ENCODE assay signal across 8 cellular contexts in genomic region chr5:14581891-14582796, GRCh38. TPM values are rescaled to one million over a fixed set of nuclear protein-coding genes. Genes with fewer than 3 reads are reported as not detected.
A peak's percentile ranks its signal among the peaks of the same experiment; 100 is the strongest.
DNase-seq lines count a peak whose midpoint lies in the region; ATAC-seq and TF ChIP-seq lines count a peak whose summit lies in the region.

No MANE protein-coding gene starts in this region.

- H3K27ac Mint-ChIP-seq in CD14-positive monocyte = peak overlapping the region; percentile 82 to 95 (median 87)
- H3K27ac Mint-ChIP-seq in activated T-helper 1 cell treated with anti-CD3 and anti-CD28 coated beads, Interleukin-12 subunit alpha, Interleukin-12 subunit beta, Interleukin-2, Interleukin-4 antibody, amounts not matched to agents 30 ng/mL and 10 ng/mL and 1 ng/mL, durations not matched to agents 14 hours and 24 hours and 36 hours = peak overlapping the region; percentile 58

- intact Hi-C loops in CD14-positive monocyte (cut with micrococcal nuclease) (loop anchor here (5.0 to 10.0 kb wide), 4 partner anchors 35 to 120 kb away; partner anchors contain the start of gene OTULIN (in 2 of the 2)), Panc1 (cut with micrococcal nuclease; ENCODE audit: unreplicated experiment) (no loop called here), prostate gland (cut with DNase I) (loop anchor here (5.0 kb wide), 1 partner anchor 185 kb away; no protein-coding TSS in a partner anchor)
- intact Hi-C loops in activated T-helper 1 cell treated with anti-CD3 and anti-CD28 coated beads, Interleukin-12 subunit alpha, Interleukin-12 subunit beta, Interleukin-2, Interleukin-4 antibody, amounts not matched to agents 30 ng/mL and 10 ng/mL and 1 ng/mL, durations not matched to agents 14 hours and 24 hours and 36 hours (cut with micrococcal nuclease) = loop anchor here (1.0 to 5.0 kb wide), 9 partner anchors 13 to 1885 kb away; partner anchors contain the start of genes OTULIN, TRIO and ZNF622

- H3K4me3 Mint-ChIP-seq in CD14-positive monocyte = peak overlapping the region; percentile 92 to 93
- peak overlapping the region; percentile 80 for H3K4me3 Mint-ChIP-seq in activated T-helper 1 cell treated with anti-CD3 and anti-CD28 coated beads, Interleukin-12 subunit alpha, Interleukin-12 subunit beta, Interleukin-2, Interleukin-4 antibody, amounts not matched to agents 30 ng/mL and 10 ng/mL and 1 ng/mL, durations not matched to agents 14 hours and 24 hours and 36 hours

- H3K9me3 Mint-ChIP-seq in CD14-positive monocyte = peaks cover 0 to 7% (median 5%) of the 10 kb centered on the region in 7 donors
- no peaks in the 10 kb centered on the region for H3K9me3 Mint-ChIP-seq in activated T-helper 1 cell treated with anti-CD3 and anti-CD28 coated beads, Interleukin-12 subunit alpha, Interleukin-12 subunit beta, Interleukin-2, Interleukin-4 antibody, amounts not matched to agents 30 ng/mL and 10 ng/mL and 1 ng/mL, durations not matched to agents 14 hours and 24 hours and 36 hours

- peak; percentile 43 for TF ChIP-seq CTCF in CD14-positive monocyte (IDR thresholded peaks at IDR 0.05)
- TF ChIP-seq CTCF in Panc1 (IDR thresholded peaks at IDR 0.05) = peak; percentile 34
- peak in 2 of 4 experiments; percentile 34 to 42 for TF ChIP-seq CTCF in prostate gland (IDR thresholded peaks at IDR 0.05)

- CTCF ChIA-PET in Panc1 (lab: Charles Lee) = no interaction called here

- WGBS in prostate gland = 5% methylated on average over 68 of the region's 86 CpGs
- WGBS in urinary bladder = 3% methylated on average over 86 of the region's 86 CpGs

- H3K9me3 ChIP-seq in Panc1 (ENCODE audit: control insufficient read depth, insufficient read depth, low read depth, low read length) = no peaks in the 10 kb centered on the region
- no peaks in the 10 kb centered on the region for H3K9me3 ChIP-seq in prostate gland

- H3K27ac ChIP-seq in Panc1 (ENCODE audit: low read length) = no peak overlapping the region
- peak overlapping the region; percentile 84 to 88 for H3K27ac ChIP-seq in prostate gland
- H3K27ac ChIP-seq in urinary bladder (ENCODE audit: low read depth) = no peak overlapping the region

- H3K4me1 Mint-ChIP-seq in CD14-positive monocyte = peaks cover 62% of the 10 kb centered on the region
- H3K4me1 Mint-ChIP-seq in activated T-helper 1 cell treated with anti-CD3 and anti-CD28 coated beads, Interleukin-12 subunit alpha, Interleukin-12 subunit beta, Interleukin-2, Interleukin-4 antibody, amounts not matched to agents 30 ng/mL and 10 ng/mL and 1 ng/mL, durations not matched to agents 14 hours and 24 hours and 36 hours (ENCODE audit: low read depth) = peaks cover 35% of the 10 kb centered on the region

- BruUV-seq in Panc1 (replicated peaks; lab: Mats Ljungman, UMichigan) = no TSS peak

- peaks cover 0 to 3% (median 0%) of the 10 kb centered on the region in 3 donors for H3K27me3 Mint-ChIP-seq in CD14-positive monocyte (ENCODE audit: low read depth in 3 of 3)
- peaks cover 10% of the 10 kb centered on the region for H3K27me3 Mint-ChIP-seq in activated T-helper 1 cell treated with anti-CD3 and anti-CD28 coated beads, Interleukin-12 subunit alpha, Interleukin-12 subunit beta, Interleukin-2, Interleukin-4 antibody, amounts not matched to agents 30 ng/mL and 10 ng/mL and 1 ng/mL, durations not matched to agents 14 hours and 24 hours and 36 hours (ENCODE audit: insufficient read depth)

- ATAC-seq in GM19328 (IDR thresholded peaks at IDR 0.05; ENCODE audit: unreplicated experiment) (peak; percentile 60), HG03442 (IDR thresholded peaks at IDR 0.05; ENCODE audit: unreplicated experiment) (peak; percentile 64), Panc1 (peak; percentile 85)

- peak; percentile 72 for DNase-seq in CD14-positive monocyte (ENCODE audit: low spot score)
- DNase-seq in Panc1 (ENCODE audit: low read depth, low spot score) = no peak
- peak; percentile 80 for DNase-seq in activated T-helper 1 cell treated with anti-CD3 and anti-CD28 coated beads, Interleukin-12 subunit alpha, Interleukin-12 subunit beta, Interleukin-2, Interleukin-4 antibody, amounts not matched to agents 30 ng/mL and 10 ng/mL and 1 ng/mL, durations not matched to agents 14 hours and 24 hours and 36 hours (ENCODE audit: low spot score)
- DNase-seq in glomerular visceral epithelial cell (ENCODE audit: extremely low spot score) = peak; percentile 78
- peak; percentile 37 for DNase-seq in prostate gland (ENCODE audit: low spot score)

- H3K36me3 Mint-ChIP-seq in CD14-positive monocyte = peaks cover 5 to 7% of the 10 kb centered on the region in 2 donors
- peaks cover 7% of the 10 kb centered on the region for H3K36me3 Mint-ChIP-seq in activated T-helper 1 cell treated with anti-CD3 and anti-CD28 coated beads, Interleukin-12 subunit alpha, Interleukin-12 subunit beta, Interleukin-2, Interleukin-4 antibody, amounts not matched to agents 30 ng/mL and 10 ng/mL and 1 ng/mL, durations not matched to agents 14 hours and 24 hours and 36 hours (ENCODE audit: low read depth)

- in situ Hi-C loops in Panc1 (cut with HindIII; ENCODE audit: low pct_unique_long_range_greater_than_20kb, low sequenced_read_pairs) = no loop called here

- H3K4me1 ChIP-seq in Panc1 (ENCODE audit: control insufficient read depth, insufficient read depth, low read length) (0 out of 2 replicates have a peak, but pooled peaks cover 3% of the 10 kb centered on the region), prostate gland (replicated peaks) (no peaks in the 10 kb centered on the region), urinary bladder (ENCODE audit: insufficient read depth) (peaks cover 1% of the 10 kb centered on the region)

- TF ChIP-seq POLR2A in prostate gland (IDR thresholded peaks at IDR 0.05) = peak; percentile 15

- H3K4me3 ChIP-seq in Panc1 (ENCODE audit: low read depth in 2 of 2, low read length in 2 of 2) (peak overlapping the region; percentile 51 to 61), prostate gland (peak overlapping the region; percentile 89), urinary bladder (ENCODE audit: low read depth, low read length) (peak overlapping the region; percentile 75)

- H3K27me3 ChIP-seq in Panc1 (ENCODE audit: control insufficient read depth, insufficient read depth, low read length) (peaks cover 43% of the 10 kb centered on the region), prostate gland (replicated peaks; ENCODE audit: insufficient read depth) (no peaks in the 10 kb centered on the region)

- POLR2A ChIA-PET in Panc1 (lab: Charles Lee) = no interaction called here

- H3K36me3 ChIP-seq in Panc1 (ENCODE audit: control insufficient read depth, insufficient read depth, low read length) (no peaks in the 10 kb centered on the region), prostate gland (no peaks in the 10 kb centered on the region), urinary bladder (ENCODE audit: insufficient read depth) (no peaks in the 10 kb centered on the region)

RNA-seq across cellular contexts. Expression of gene OTULINL, which starts 0.6 kb away (rescaled TPM):
- 100 to 1,000 TPM in 1 of 2 donors, 10 to 100 TPM in 1; 92.9 to 107 TPM for polyA plus RNA-seq in CD14-positive monocyte
- 1.8 TPM for total RNA-seq in Panc1 (2021; ENCODE audit: unreplicated experiment)
- polyA plus RNA-seq in Panc1 (2012; ENCODE audit: insufficient read length) = 0.82 TPM
- 13.6 and 14.0 TPM in 2 replicates for total RNA-seq in activated T-helper 1 cell treated with anti-CD3 and anti-CD28 coated beads, Interleukin-12 subunit alpha, Interleukin-12 subunit beta, Interleukin-2, Interleukin-4 antibody, amounts not matched to agents 30 ng/mL and 10 ng/mL and 1 ng/mL, durations not matched to agents 14 hours and 24 hours and 36 hours
- 10 to 100 TPM; 12.4 to 20.6 TPM for total RNA-seq in prostate gland
- total RNA-seq in urinary bladder = 13.0 TPM
- 7.1 TPM for polyA plus RNA-seq in urinary bladder

Comparison
In these comparisons a context has a peak if more than half of its experiments do, and no peak if none do; other contexts are left out.
1. H3K27ac ChIP-seq: peak in prostate gland (2 of 2); none in Panc1 (single experiment) and urinary bladder (single experiment).
2. Peak in every context shown above with its lines, with median percentiles within 50 percentile points of each other: ATAC-seq and H3K4me3 ChIP-seq.